Comparison of ENCODE assay signal across 8 cellular contexts in genomic region chr9:35829084-35829763, GRCh38. TPM values are rescaled to one million over a fixed set of nuclear protein-coding genes. Genes with fewer than 3 reads are reported as not detected.
A peak's percentile ranks its signal among the peaks of the same experiment; 100 is the strongest.
DNase-seq lines count a peak whose midpoint lies in the region; ATAC-seq, FAIRE-seq and TF ChIP-seq lines count a peak whose summit lies in the region.

Gene TMEM8B (plus strand): TSS chr9:35829228. CDS start chr9:35829448, 220 bp downstream.

- peak within 1 kb of the TSS; percentile 94 to 95 for H3K27ac ChIP-seq in uterus

- TF ChIP-seq POLR2A in GM12891 (IDR thresholded peaks at IDR 0.05; ENCODE audit: low read depth, low read length) (no peak), uterus (IDR thresholded peaks at IDR 0.05) (peak; percentile 55 to 72)

- peak; percentile 69 for ATAC-seq in HG02884 (IDR thresholded peaks at IDR 0.05; ENCODE audit: unreplicated experiment)

- no peaks in the 10 kb centered on the region for H3K4me1 ChIP-seq in uterus

- TF ChIP-seq CTCF in uterus (IDR thresholded peaks at IDR 0.05): no peak

- no peaks in the 10 kb centered on the region for H3K36me3 ChIP-seq in uterus

- intact Hi-C loops in uterus (cut with DNase I; ENCODE audit: low total_unique reads): no loop called here

- peak within 1 kb of the TSS; percentile 54 to 58 for H3K4me3 ChIP-seq in uterus

- peak; percentile 88 for FAIRE-seq in GM12891 (lab: Jason Lieb, UNC)

- no peaks in the 10 kb centered on the region for H3K27me3 ChIP-seq in uterus

- DNase-seq in GM12891 (ENCODE audit: insufficient read length, low spot score): peak; percentile 92
- DNase-seq in NCI-H1694 treated with DMSO at 0.1 percent for 48 hours (lab: John Stamatoyannopoulos, UW): peak; percentile 88
- peak; percentile 78 to 95 (median 92) for DNase-seq in T-helper 2 cell
- peak; percentile 29 to 98 (median 90) for DNase-seq in anterior cingulate cortex (lab: John Stamatoyannopoulos, UW)
- peak; percentile 98 for DNase-seq in hepatic stellate cell (ENCODE audit: low spot score)
- DNase-seq in putamen (ENCODE audit: low spot score): peak; percentile 93
- DNase-seq in uterus: peak; percentile 94 to 99

- no peaks in the 10 kb centered on the region for H3K9me3 ChIP-seq in uterus

TF ChIP-seq in GM12891, 5 proteins besides CTCF, POLR2A, EP300 and RAD21:
- TF ChIP-seq POLR2AphosphoS5 (IDR thresholded peaks at IDR 0.05; ENCODE audit: low read depth, low read length) (no peak), SPI1 (IDR thresholded peaks at IDR 0.05; ENCODE audit: low read depth, low read length) (no peak), POU2F2 (IDR thresholded peaks at IDR 0.05; ENCODE audit: low read depth, low read length) (no peak), TAF1 (IDR thresholded peaks at IDR 0.05; ENCODE audit: low read depth, low read length) (no peak), PAX5 (IDR thresholded peaks at IDR 0.05; ENCODE audit: insufficient read depth, low read length, severe bottlenecking) (no peak)

RNA-seq across cellular contexts. Expression of gene TMEM8B, which starts in this region (rescaled TPM):
- 5.8 TPM for polyA plus RNA-seq in GM12891 (2012; ENCODE audit: low read depth, missing spikeins)
- 10 to 100 TPM in 3 of 4 donors, 1 to 10 TPM in 1; 6.7 to 43.3 (median 14.6) TPM for total RNA-seq in uterus

Comparison
In these comparisons a context has a peak if more than half of its experiments do, and no peak if none do; other contexts are left out.
1. Peak in every context shown above with its lines: DNase-seq, ATAC-seq, H3K4me3 ChIP-seq and H3K27ac ChIP-seq.